Comparison of ENCODE assay signal across 17 cellular contexts in genomic region chr1:202818819-202819218, GRCh38. TPM values are rescaled to one million over a fixed set of nuclear protein-coding genes. Genes with fewer than 3 reads are reported as not detected.
DNase-seq lines count a peak whose midpoint lies in the region; ATAC-seq, FAIRE-seq and TF ChIP-seq lines count a peak whose summit lies in the region.
"Had no signal": no experiment of that assay in that cellular context is flagged by ENCODE, and none has a peak within 500 bp of the region (broad histone marks: within the 10 kb centered on the region; RNA-seq: fewer than 3 reads in every experiment).

No MANE protein-coding gene starts in this region.

- no peak for TF ChIP-seq RAD21 in K562 (CRISPR knock-in tag; conservative IDR thresholded peaks at IDR 0.05 in 1 of 2, IDR thresholded peaks at IDR 0.05 in 1 of 2)

- H3K4me3 Mint-ChIP-seq in neural crest cell = no peak overlapping the region
- H3K4me3 Mint-ChIP-seq: CD4-positive, alpha-beta memory T cell had no signal

- H3K27ac ChIP-seq in HUES6 (ENCODE audit: low read depth, low read length) = no peak overlapping the region
- H3K27ac ChIP-seq in K562 (ENCODE audit: extremely low read depth, low read depth, low read length) = no peak overlapping the region

- H3K9me3 ChIP-seq in HUES6 (ENCODE audit: control insufficient read depth, insufficient read depth, low read depth, low read length) (no peaks in the 10 kb centered on the region), K562 (replicated peaks; ENCODE audit: control insufficient read depth, insufficient read depth, low read depth, low read length) (no peaks in the 10 kb centered on the region)
- H3K9me3 ChIP-seq: HAP-1 had no signal

- no peaks in the 10 kb centered on the region for H3K9me3 Mint-ChIP-seq in neural crest cell
- H3K9me3 Mint-ChIP-seq: CD4-positive, alpha-beta memory T cell had no signal

- 6% methylated on average over 1 of the region's 1 CpG for WGBS in K562 (ENCODE audit: insufficient coverage, low coverage, missing lambda C conversion rate)

- ATAC-seq in K562 = no peak

- no peak overlapping the region for H3K4me2 ChIP-seq in K562 (ENCODE audit: insufficient read depth, low read length)

- H3K4me1 ChIP-seq in HUES6 (ENCODE audit: control insufficient read depth, insufficient read depth, low read length) (peaks cover 6% of the 10 kb centered on the region; the same call in 1 of the 2 replicates), K562 (replicated peaks in 1 of 2; ENCODE audit: control insufficient read depth in 2 of 2, insufficient read depth in 2 of 2, low read length in 2 of 2) (peaks cover 6 to 14% of the 10 kb centered on the region in 2 experiments; a peak in 4 of 5 replicates)
- H3K4me1 ChIP-seq: HAP-1 had no signal

- no peaks in the 10 kb centered on the region for H3K36me3 ChIP-seq in HUES6 (ENCODE audit: control insufficient read depth, insufficient read depth, low read length)
- no peaks in the 10 kb centered on the region for H3K36me3 ChIP-seq in K562 (ENCODE audit: control insufficient read depth, insufficient read depth, low read length)
- H3K36me3 ChIP-seq: HAP-1 had no signal

- peaks cover 2% of the 10 kb centered on the region for H3K27me3 Mint-ChIP-seq in neural crest cell (ENCODE audit: low read depth)

- peak overlapping the region; percentile 72 for H3K27ac Mint-ChIP-seq in neural crest cell (ENCODE audit: unreplicated experiment)
- H3K27ac Mint-ChIP-seq: CD4-positive, alpha-beta memory T cell had no signal

- H3K4me3 ChIP-seq in HUES6 (ENCODE audit: low read depth, low read length) (no peak overlapping the region), K562 (no peak overlapping the region)
- H3K4me3 ChIP-seq: HAP-1 had no signal

- TF ChIP-seq CTCF in K562 (IDR thresholded peaks at IDR 0.05 in 2 of 3, conservative IDR thresholded peaks at IDR 0.05 in 1 of 3; ENCODE audit: insufficient read depth in 2 of 3, low read depth in 1 of 3, low read length in 3 of 3) (no peak), neural crest cell (conservative IDR thresholded peaks at IDR 0.05) (no peak), GM10248 (IDR thresholded peaks at IDR 0.05; ENCODE audit: control extremely low read depth, extremely low read depth, low read depth, missing control alignments) (no peak), GM10266 (IDR thresholded peaks at IDR 0.05; ENCODE audit: control insufficient read depth, insufficient read depth, low read depth, missing control alignments) (no peak)

- no peaks in the 10 kb centered on the region for H3K79me2 ChIP-seq in K562 (ENCODE audit: control insufficient read depth, insufficient read depth, low read length)

- peaks cover 17% of the 10 kb centered on the region for H3K4me1 Mint-ChIP-seq in neural crest cell
- H3K4me1 Mint-ChIP-seq: CD4-positive, alpha-beta memory T cell had no signal

- no peaks in the 10 kb centered on the region for H3K36me3 Mint-ChIP-seq in neural crest cell (ENCODE audit: low read depth)
- H3K36me3 Mint-ChIP-seq: CD4-positive, alpha-beta memory T cell had no signal

- DNase-seq in K562 (ENCODE audit: extremely low read depth in 1 of 4, low spot score in 3 of 4) (no peak), neural crest cell (ENCODE audit: low read depth, low spot score) (no peak), GM10248 (ENCODE audit: extremely low spot score) (no peak), NCI-H2227 (lab: John Stamatoyannopoulos, UW; ENCODE audit: unreplicated experiment) (no peak), GM10266 (ENCODE audit: extremely low spot score) (no peak)
- DNase-seq: C1 segment of cervical spinal cord; CD4-positive, alpha-beta memory T cell; COR-L47; DMS153; EL; GDM1; GOT3 had no signal

- no peak overlapping the region for H2AFZ ChIP-seq in K562 (ENCODE audit: low read depth, low read length)

- no peak for FAIRE-seq in K562 (lab: Jason Lieb, UNC)
- FAIRE-seq: GM12892, H54 had no signal

- H3K9ac ChIP-seq in HUES6 (ENCODE audit: low read length) = peak overlapping the region; percentile 63
- no peak overlapping the region for H3K9ac ChIP-seq in K562 (ENCODE audit: insufficient read depth in 1 of 2, low read depth in 2 of 2, low read length in 2 of 2)

- no peaks in the 10 kb centered on the region for H3K9me1 ChIP-seq in K562 (ENCODE audit: control insufficient read depth, insufficient read depth, low read length)

- TF ChIP-seq EP300 in K562 (IDR thresholded peaks at IDR 0.05; ENCODE audit: low read length) = no peak

- H4K20me1 ChIP-seq in K562 (replicated peaks; ENCODE audit: control insufficient read depth, insufficient read depth, low read length) = peaks cover 6% of the 10 kb centered on the region

- in situ Hi-C loops in K562 (cut with MboI) = no loop called here

- CTCF ChIA-PET in K562 (lab: Yijun Ruan, JAX; ENCODE audit: low intra/inter-chr PET ratio) = no interaction called here
- CTCF ChIA-PET in GM10248 (lab: Yijun Ruan, JAX) = no interaction called here

- POLR2A ChIA-PET in K562 (lab: Yijun Ruan, JAX) = no interaction called here
- POLR2A ChIA-PET in GM10248 (lab: Yijun Ruan, JAX) = no interaction called here

- intact Hi-C loops in K562 (cut with micrococcal nuclease) = no loop called here

- no peaks in the 10 kb centered on the region; the same call in 1 of the 2 replicates for H3K27me3 ChIP-seq in HUES6 (ENCODE audit: control insufficient read depth, insufficient read depth, low read length)
- H3K27me3 ChIP-seq in K562 (ENCODE audit: control insufficient read depth in 2 of 2, insufficient read depth in 2 of 2, low read length in 2 of 2) = peaks cover 17 to 29% of the 10 kb centered on the region in 2 experiments

- BruUV-seq in K562 (replicated peaks; lab: Mats Ljungman, UMichigan) = no TSS peak

- TF ChIP-seq POLR2A in K562 (conservative IDR thresholded peaks at IDR 0.05) = no peak

TF ChIP-seq in K562, 482 proteins besides CTCF, POLR2A, EP300 and RAD21 (continues in another document):
- TF ChIP-seq SMAD3 (CRISPR knock-in tag; conservative IDR thresholded peaks at IDR 0.05) (no peak), HDAC1 (IDR thresholded peaks at IDR 0.05) (0 out of 4 replicates have a peak, but pooled peaks of 1 of the 2 experiments have one; percentile 21), CBFA2T2 (conservative IDR thresholded peaks at IDR 0.05) (peak; percentile 32), RCOR1 (IDR thresholded peaks at IDR 0.05; ENCODE audit: borderline replicate concordance in 1 of 2, low read depth in 2 of 2, low read length in 2 of 2) (0 out of 4 replicates have a peak, but pooled peaks of 1 of the 2 experiments have one; percentile 33)
- TF ChIP-seq, protein P1, sequence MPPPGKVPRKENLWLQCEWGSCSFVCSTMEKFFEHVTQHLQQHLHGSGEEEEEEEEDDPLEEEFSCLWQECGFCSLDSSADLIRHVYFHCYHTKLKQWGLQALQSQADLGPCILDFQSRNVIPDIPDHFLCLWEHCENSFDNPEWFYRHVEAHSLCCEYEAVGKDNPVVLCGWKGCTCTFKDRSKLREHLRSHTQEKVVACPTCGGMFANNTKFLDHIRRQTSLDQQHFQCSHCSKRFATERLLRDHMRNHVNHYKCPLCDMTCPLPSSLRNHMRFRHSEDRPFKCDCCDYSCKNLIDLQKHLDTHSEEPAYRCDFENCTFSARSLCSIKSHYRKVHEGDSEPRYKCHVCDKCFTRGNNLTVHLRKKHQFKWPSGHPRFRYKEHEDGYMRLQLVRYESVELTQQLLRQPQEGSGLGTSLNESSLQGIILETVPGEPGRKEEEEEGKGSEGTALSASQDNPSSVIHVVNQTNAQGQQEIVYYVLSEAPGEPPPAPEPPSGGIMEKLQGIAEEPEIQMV (tag; conservative IDR thresholded peaks at IDR 0.05; ENCODE audit: low read depth) = no peak

RNA-seq across cellular contexts. Expression of gene PCAT6, which starts 8.1 kb away (rescaled TPM):
- total RNA-seq in K562 (2011; cell fraction: chromatin; rRNA removed; ENCODE audit: low replicate concordance) = 3.1 and 5.2 TPM in 2 replicates
- total RNA-seq in K562 (2011; cell fraction: nucleolus; rRNA removed) = 1.4 and 6.3 TPM in 2 replicates
- 4.4 and 5.0 TPM in 2 replicates for total RNA-seq in K562 (2011; cell fraction: nucleoplasm; rRNA removed)
- 0.45 TPM in 1 of 2 replicates, not detected in the other for total RNA-seq in K562 (2014; rRNA removed)
- 0.25 TPM in 1 of 2 replicates, not detected in the other for total RNA-seq in K562 (2014; rRNA removed; fragmentation: Illumina TruSeq; extraction: Trizol)
- total RNA-seq in K562 (2015; rRNA removed; fragmentation: Illumina TruSeq; extraction: Trizol) = 0.36 TPM in 1 of 2 replicates, not detected in the other
- total RNA-seq in K562 (2021) = 2.4 and 2.5 TPM in 2 replicates
- 1.0 and 2.2 TPM in 2 replicates for polyA plus RNA-seq in K562 (2011; rRNA removed)
- 2.6 and 4.9 TPM in 2 replicates for polyA plus RNA-seq in K562 (2011; cell fraction: cytosol; rRNA removed)
- polyA plus RNA-seq in K562 (2011; cell fraction: nucleus; rRNA removed) = 9.1 and 9.4 TPM in 2 replicates
- polyA plus RNA-seq in K562 (2012) = 2.6 and 2.8 TPM in 2 replicates
- 0.65 and 2.8 TPM in 2 replicates for polyA plus RNA-seq in K562 (2014; fragmentation: Illumina TruSeq; extraction: Trizol)
- under 1 TPM; 0.35 to 0.42 TPM for polyA plus RNA-seq in K562 (2014; fragmentation: Nextera tagmentation; extraction: Ambion mirVana)
- 0.13 and 1.0 TPM in 2 replicates for polyA plus RNA-seq in K562 (2014; rRNA removed)
- polyA minus RNA-seq in K562 (2011; rRNA and poly(A)+ RNA removed) = 0.66 TPM in 1 of 2 replicates, not detected in the other
- polyA minus RNA-seq in K562 (2011; cell fraction: cytosol; rRNA and poly(A)+ RNA removed) = not detected in 2 replicates
- polyA minus RNA-seq in K562 (2011; cell fraction: nucleus; rRNA and poly(A)+ RNA removed) = 1.9 and 3.1 TPM in 2 replicates
- total RNA-seq in neural crest cell = 4.5 and 5.7 TPM in 2 replicates
- total RNA-seq: A172; CD4-positive, alpha-beta memory T cell had no signal

RNA-seq across cellular contexts. Expression of gene KDM5B, which starts 10.6 kb away (rescaled TPM):
- total RNA-seq in K562 (2011; cell fraction: chromatin; rRNA removed; ENCODE audit: low replicate concordance) = 288 and 694 TPM in 2 replicates
- 161 and 184 TPM in 2 replicates for total RNA-seq in K562 (2011; cell fraction: nucleolus; rRNA removed)
- 310 and 396 TPM in 2 replicates for total RNA-seq in K562 (2011; cell fraction: nucleoplasm; rRNA removed)
- total RNA-seq in K562 (2014; rRNA removed) (50.7 and 56.3 TPM in 2 replicates), K562 (2014; rRNA removed; fragmentation: Illumina TruSeq; extraction: Trizol) (71.4 and 78.0 TPM in 2 replicates), K562 (2015; rRNA removed; fragmentation: Illumina TruSeq; extraction: Trizol) (54.6 and 57.1 TPM in 2 replicates), K562 (2021) (88.5 and 90.6 TPM in 2 replicates), neural crest cell (158 TPM in 2 replicates)
- polyA plus RNA-seq in K562 (2011; rRNA removed) (61.1 and 72.3 TPM in 2 replicates), K562 (2014; fragmentation: Illumina TruSeq; extraction: Trizol) (44.4 and 58.5 TPM in 2 replicates), K562 (2014; fragmentation: Nextera tagmentation; extraction: Ambion mirVana) (10 to 100 TPM; 15.4 to 18.5 TPM), K562 (2014; rRNA removed) (32.6 and 38.6 TPM in 2 replicates)
- 38.5 and 52.9 TPM in 2 replicates for polyA plus RNA-seq in K562 (2011; cell fraction: cytosol; rRNA removed)
- 89.8 and 102 TPM in 2 replicates for polyA plus RNA-seq in K562 (2011; cell fraction: nucleus; rRNA removed)
- 35.3 and 36.5 TPM in 2 replicates for polyA plus RNA-seq in K562 (2012)
- 254 and 263 TPM in 2 replicates for polyA minus RNA-seq in K562 (2011; rRNA and poly(A)+ RNA removed)
- 73.4 and 106 TPM in 2 replicates for polyA minus RNA-seq in K562 (2011; cell fraction: cytosol; rRNA and poly(A)+ RNA removed)
- polyA minus RNA-seq in K562 (2011; cell fraction: nucleus; rRNA and poly(A)+ RNA removed) = 109 and 175 TPM in 2 replicates
